Comparison of ENCODE assay signal across 10 cellular contexts in the genomic region with DNA sequence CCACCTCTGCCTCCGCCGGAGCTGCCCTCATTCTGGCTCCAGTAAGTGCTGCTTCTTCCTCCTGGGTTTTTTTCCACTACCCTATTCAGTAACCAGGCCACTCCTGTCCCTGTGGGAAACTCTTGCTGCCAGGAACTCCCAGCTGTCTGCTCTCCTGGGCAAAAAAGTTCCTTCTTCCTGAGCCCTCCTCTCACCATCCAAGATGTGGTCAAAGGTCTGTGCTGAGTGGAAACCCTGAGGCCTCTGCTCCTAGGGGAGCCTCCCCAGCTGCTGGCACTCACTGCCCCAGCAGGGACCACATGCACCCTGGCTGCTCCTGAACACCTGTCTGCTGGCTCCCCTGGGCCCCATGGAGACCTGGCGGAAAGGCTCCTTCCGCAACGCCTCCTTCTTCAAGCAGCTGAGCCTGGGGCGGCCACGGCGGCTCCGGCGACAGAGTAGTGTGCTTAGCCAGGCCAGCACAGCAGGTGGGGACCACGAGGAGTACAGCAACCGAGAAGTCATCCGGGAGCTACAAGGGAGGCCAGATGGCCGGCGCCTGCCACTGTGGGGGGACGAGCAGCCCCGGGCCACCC. TPM values are rescaled to one million over a fixed set of nuclear protein-coding genes. Genes with fewer than 3 reads are reported as not detected.
DNase-seq lines count a peak whose midpoint lies in the region; ATAC-seq, FAIRE-seq and TF ChIP-seq lines count a peak whose summit lies in the region.
"Had no signal": no experiment of that assay in that cellular context is flagged by ENCODE, and none has a peak within 500 bp of the region (broad histone marks: within the 10 kb centered on the region; RNA-seq: fewer than 3 reads in every experiment).

No MANE protein-coding gene starts in this region.

- no peak for TF ChIP-seq POLR2A in GM12891 (IDR thresholded peaks at IDR 0.05; ENCODE audit: low read depth, low read length)

- no peaks in the 10 kb centered on the region for H3K27me3 ChIP-seq in BLaER1 treated with 17β-estradiol and CSF1 and Interleukin-3, amounts not matched to agents 10 nM and 100 nM
- no peaks in the 10 kb centered on the region for H3K27me3 ChIP-seq in left lung
- H3K27me3 ChIP-seq: cardiac muscle cell had no signal

- H3K4me1 ChIP-seq in BLaER1 treated with 17β-estradiol and CSF1 and Interleukin-3, amounts not matched to agents 10 nM and 100 nM: peaks cover 76 to 98% (median 87%) of the 10 kb centered on the region in 10 experiments
- peaks cover 15 to 43% of the 10 kb centered on the region in 2 donors for H3K4me1 ChIP-seq in left lung

- H4K20me1 ChIP-seq in BLaER1 treated with 17β-estradiol and CSF1 and Interleukin-3, amounts not matched to agents 10 nM and 100 nM: peaks cover 10 to 97% (median 52%) of the 10 kb centered on the region in 11 experiments; a peak in 16 of 22 replicates

- peak overlapping the region in 9 of 10 experiments; percentile 9 to 55 (median 41); a peak in 13 of 20 replicates for H3K4me3 ChIP-seq in BLaER1 treated with 17β-estradiol and CSF1 and Interleukin-3, amounts not matched to agents 10 nM and 100 nM
- H3K4me3 ChIP-seq in left lung: peak overlapping the region in 1 of 2 donors; percentile 17
- H3K4me3 ChIP-seq: cardiac muscle cell had no signal

- peaks cover 18 to 44% (median 26%) of the 10 kb centered on the region in 11 experiments; a peak in 21 of 22 replicates for H3K36me3 ChIP-seq in BLaER1 treated with 17β-estradiol and CSF1 and Interleukin-3, amounts not matched to agents 10 nM and 100 nM
- H3K36me3 ChIP-seq in left lung: peaks cover 0 to 73% of the 10 kb centered on the region in 2 donors
- H3K36me3 ChIP-seq: cardiac muscle cell had no signal

- POLR2A ChIA-PET in activated CD8-positive, alpha-beta T cell treated with anti-CD3 and anti-CD28 coated beads, Interleukin-2, amount 10 ng/mL, durations not matched to agents 7 days and 5 days (lab: Charles Lee): interaction anchor here (1.1 to 2.3 kb wide), 2 partner anchors 12 to 16 kb away, joined by 3 to 8 read pairs; no protein-coding TSS in a partner anchor

- TF ChIP-seq CTCF in left lung (IDR thresholded peaks at IDR 0.05): no peak

- H3K27ac ChIP-seq in BLaER1 treated with 17β-estradiol and CSF1 and Interleukin-3, amounts not matched to agents 10 nM and 100 nM: peak overlapping the region in 10 of 11 experiments; percentile 3 to 97 (median 68); a peak in 19 of 22 replicates
- peak overlapping the region; percentile 39 to 53 for H3K27ac ChIP-seq in left lung
- H3K27ac ChIP-seq: cardiac muscle cell had no signal

- ATAC-seq in activated CD8-positive, alpha-beta T cell treated with anti-CD3 and anti-CD28 coated beads, Interleukin-2, amount 10 ng/mL, durations not matched to agents 7 days and 5 days: no peak
- ATAC-seq in left lung: peak; percentile 11
- ATAC-seq in GM18517 (IDR thresholded peaks at IDR 0.05; ENCODE audit: unreplicated experiment): no peak
- no peak for ATAC-seq in GM18511 (IDR thresholded peaks at IDR 0.05; ENCODE audit: unreplicated experiment)
- ATAC-seq in HG03432 (IDR thresholded peaks at IDR 0.05; ENCODE audit: unreplicated experiment): no peak

- no peaks in the 10 kb centered on the region for H3K9me3 Mint-ChIP-seq in activated CD8-positive, alpha-beta T cell treated with anti-CD3 and anti-CD28 coated beads, Interleukin-2, amount 10 ng/mL, durations not matched to agents 7 days and 5 days (ENCODE audit: insufficient read depth)

- DNase-seq in GM12891 (ENCODE audit: insufficient read length, low spot score) (peak; percentile 64), left lung (no peak), NCI-H1048 (lab: John Stamatoyannopoulos, UW) (no peak)
- no peak for DNase-seq in activated CD8-positive, alpha-beta T cell treated with anti-CD3 and anti-CD28 coated beads, Interleukin-2, amount 10 ng/mL, durations not matched to agents 7 days and 5 days

- H3K4me3 Mint-ChIP-seq in activated CD8-positive, alpha-beta T cell treated with anti-CD3 and anti-CD28 coated beads, Interleukin-2, amount 10 ng/mL, durations not matched to agents 7 days and 5 days: peak overlapping the region; percentile 54

- peak; percentile 90 for FAIRE-seq in GM12891 (lab: Jason Lieb, UNC)

- H3K27ac Mint-ChIP-seq in activated CD8-positive, alpha-beta T cell treated with anti-CD3 and anti-CD28 coated beads, Interleukin-2, amount 10 ng/mL, durations not matched to agents 7 days and 5 days: peak overlapping the region; percentile 90

- intact Hi-C loops in left lung (cut with DNase I): no loop called here

- peak overlapping the region; percentile 11 to 87 (median 64); a peak in 19 of 22 replicates for H3K9ac ChIP-seq in BLaER1 treated with 17β-estradiol and CSF1 and Interleukin-3, amounts not matched to agents 10 nM and 100 nM

- peaks cover 26% of the 10 kb centered on the region for H3K36me3 Mint-ChIP-seq in activated CD8-positive, alpha-beta T cell treated with anti-CD3 and anti-CD28 coated beads, Interleukin-2, amount 10 ng/mL, durations not matched to agents 7 days and 5 days (ENCODE audit: low read depth)

- H3K9me3 ChIP-seq in BLaER1 treated with 17β-estradiol and CSF1 and Interleukin-3, amounts not matched to agents 10 nM and 100 nM (replicated peaks in 1 of 11): no peaks in the 10 kb centered on the region
- no peaks in the 10 kb centered on the region for H3K9me3 ChIP-seq in left lung

- H3K4me1 Mint-ChIP-seq in activated CD8-positive, alpha-beta T cell treated with anti-CD3 and anti-CD28 coated beads, Interleukin-2, amount 10 ng/mL, durations not matched to agents 7 days and 5 days (ENCODE audit: low read depth): peaks cover 36% of the 10 kb centered on the region

- peak overlapping the region; percentile 90 to 100 (median 99) for H3K4me2 ChIP-seq in BLaER1 treated with 17β-estradiol and CSF1 and Interleukin-3, amounts not matched to agents 10 nM and 100 nM

- CTCF ChIA-PET in activated CD8-positive, alpha-beta T cell treated with anti-CD3 and anti-CD28 coated beads, Interleukin-2, amount 10 ng/mL, durations not matched to agents 7 days and 5 days (lab: Charles Lee): interaction anchor here (0.9 to 3.8 kb wide), 5 partner anchors 9 to 89 kb away, joined by 3 to 20 read pairs (median 4); no protein-coding TSS in a partner anchor

- H3K27me3 Mint-ChIP-seq in activated CD8-positive, alpha-beta T cell treated with anti-CD3 and anti-CD28 coated beads, Interleukin-2, amount 10 ng/mL, durations not matched to agents 7 days and 5 days (ENCODE audit: low read depth): no peaks in the 10 kb centered on the region

TF ChIP-seq in GM12891, 5 proteins besides CTCF, POLR2A, EP300 and RAD21:
- no peak for TF ChIP-seq POLR2AphosphoS5 (IDR thresholded peaks at IDR 0.05; ENCODE audit: low read depth, low read length)
- TF ChIP-seq SPI1 (IDR thresholded peaks at IDR 0.05; ENCODE audit: low read depth, low read length): no peak
- no peak for TF ChIP-seq TAF1 (IDR thresholded peaks at IDR 0.05; ENCODE audit: low read depth, low read length)
- TF ChIP-seq PAX5 (IDR thresholded peaks at IDR 0.05; ENCODE audit: insufficient read depth, low read length, severe bottlenecking): no peak
- no peak for TF ChIP-seq POU2F2 (IDR thresholded peaks at IDR 0.05; ENCODE audit: low read depth, low read length)

RNA-seq across cellular contexts. Expression of a gene that starts 0.5 kb away (rescaled TPM):
- 0.89 TPM for polyA plus RNA-seq in GM12891 (2012; ENCODE audit: low read depth, missing spikeins)
- 1 to 10 TPM; 1.1 to 1.2 TPM for total RNA-seq in activated CD8-positive, alpha-beta T cell treated with anti-CD3 and anti-CD28 coated beads, Interleukin-2, amount 10 ng/mL, durations not matched to agents 7 days and 5 days
- total RNA-seq in left lung: under 1 TPM; 0.32 to 0.71 TPM
- total RNA-seq: RPMI7951 had no signal

RNA-seq across cellular contexts. Expression of a gene that starts 6.4 kb away (rescaled TPM):
- polyA plus RNA-seq in GM12891 (2012; ENCODE audit: low read depth, missing spikeins): 43.0 TPM
- total RNA-seq in activated CD8-positive, alpha-beta T cell treated with anti-CD3 and anti-CD28 coated beads, Interleukin-2, amount 10 ng/mL, durations not matched to agents 7 days and 5 days: 10 to 100 TPM; 50.6 to 50.8 TPM
- 10 to 100 TPM; 42.1 to 61.5 TPM for total RNA-seq in left lung

RNA-seq across cellular contexts. Expression of a gene that starts 15.2 kb away (rescaled TPM):
- 17.4 TPM for polyA plus RNA-seq in GM12891 (2012; ENCODE audit: low read depth, missing spikeins)
- 10 to 100 TPM; 34.0 to 35.1 TPM for total RNA-seq in activated CD8-positive, alpha-beta T cell treated with anti-CD3 and anti-CD28 coated beads, Interleukin-2, amount 10 ng/mL, durations not matched to agents 7 days and 5 days
- 10 to 100 TPM; 60.4 to 83.1 TPM for total RNA-seq in left lung

RNA-seq across cellular contexts. Expression of a gene that starts 36.7 kb away (rescaled TPM):
- polyA plus RNA-seq in GM12891 (2012; ENCODE audit: low read depth, missing spikeins): 20.2 TPM
- 10 to 100 TPM; 29.4 to 35.6 TPM for total RNA-seq in activated CD8-positive, alpha-beta T cell treated with anti-CD3 and anti-CD28 coated beads, Interleukin-2, amount 10 ng/mL, durations not matched to agents 7 days and 5 days
- 10 to 100 TPM; 23.6 to 26.2 TPM for total RNA-seq in left lung

RNA-seq across cellular contexts. Expression of a gene that starts 37.0 kb away (rescaled TPM):
- 31.8 TPM for polyA plus RNA-seq in GM12891 (2012; ENCODE audit: low read depth, missing spikeins)
- total RNA-seq in activated CD8-positive, alpha-beta T cell treated with anti-CD3 and anti-CD28 coated beads, Interleukin-2, amount 10 ng/mL, durations not matched to agents 7 days and 5 days: 10 to 100 TPM; 42.9 to 47.2 TPM
- 10 to 100 TPM; 24.3 to 32.6 TPM for total RNA-seq in left lung
